Comparison of ENCODE assay signal across 2 cellular contexts in genomic region chr20:38147751-38148150, GRCh38.
TF ChIP-seq lines count a peak whose summit lies in the region.

No MANE protein-coding gene starts in this region.

TF ChIP-seq in SK-N-SH, 30 proteins besides CTCF, POLR2A, EP300 and RAD21 (continued from another document):
- TF ChIP-seq, protein P1, sequence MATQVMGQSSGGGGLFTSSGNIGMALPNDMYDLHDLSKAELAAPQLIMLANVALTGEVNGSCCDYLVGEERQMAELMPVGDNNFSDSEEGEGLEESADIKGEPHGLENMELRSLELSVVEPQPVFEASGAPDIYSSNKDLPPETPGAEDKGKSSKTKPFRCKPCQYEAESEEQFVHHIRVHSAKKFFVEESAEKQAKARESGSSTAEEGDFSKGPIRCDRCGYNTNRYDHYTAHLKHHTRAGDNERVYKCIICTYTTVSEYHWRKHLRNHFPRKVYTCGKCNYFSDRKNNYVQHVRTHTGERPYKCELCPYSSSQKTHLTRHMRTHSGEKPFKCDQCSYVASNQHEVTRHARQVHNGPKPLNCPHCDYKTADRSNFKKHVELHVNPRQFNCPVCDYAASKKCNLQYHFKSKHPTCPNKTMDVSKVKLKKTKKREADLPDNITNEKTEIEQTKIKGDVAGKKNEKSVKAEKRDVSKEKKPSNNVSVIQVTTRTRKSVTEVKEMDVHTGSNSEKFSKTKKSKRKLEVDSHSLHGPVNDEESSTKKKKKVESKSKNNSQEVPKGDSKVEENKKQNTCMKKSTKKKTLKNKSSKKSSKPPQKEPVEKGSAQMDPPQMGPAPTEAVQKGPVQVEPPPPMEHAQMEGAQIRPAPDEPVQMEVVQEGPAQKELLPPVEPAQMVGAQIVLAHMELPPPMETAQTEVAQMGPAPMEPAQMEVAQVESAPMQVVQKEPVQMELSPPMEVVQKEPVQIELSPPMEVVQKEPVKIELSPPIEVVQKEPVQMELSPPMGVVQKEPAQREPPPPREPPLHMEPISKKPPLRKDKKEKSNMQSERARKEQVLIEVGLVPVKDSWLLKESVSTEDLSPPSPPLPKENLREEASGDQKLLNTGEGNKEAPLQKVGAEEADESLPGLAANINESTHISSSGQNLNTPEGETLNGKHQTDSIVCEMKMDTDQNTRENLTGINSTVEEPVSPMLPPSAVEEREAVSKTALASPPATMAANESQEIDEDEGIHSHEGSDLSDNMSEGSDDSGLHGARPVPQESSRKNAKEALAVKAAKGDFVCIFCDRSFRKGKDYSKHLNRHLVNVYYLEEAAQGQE (IDR thresholded peaks at IDR 0.05; ENCODE audit: low read depth, low read length): no peak
- TF ChIP-seq JUND (IDR thresholded peaks at IDR 0.05): no peak
- no peak for TF ChIP-seq PBX3 (IDR thresholded peaks at IDR 0.05)
- TF ChIP-seq POLR2AphosphoS5 (IDR thresholded peaks at IDR 0.05; ENCODE audit: low read depth, low read length): no peak
- no peak for TF ChIP-seq FOXM1 (IDR thresholded peaks at IDR 0.05; ENCODE audit: low read depth)
- no peak for TF ChIP-seq TEAD4 (IDR thresholded peaks at IDR 0.05; ENCODE audit: borderline replicate concordance, insufficient read depth)
- TF ChIP-seq, protein P2, sequence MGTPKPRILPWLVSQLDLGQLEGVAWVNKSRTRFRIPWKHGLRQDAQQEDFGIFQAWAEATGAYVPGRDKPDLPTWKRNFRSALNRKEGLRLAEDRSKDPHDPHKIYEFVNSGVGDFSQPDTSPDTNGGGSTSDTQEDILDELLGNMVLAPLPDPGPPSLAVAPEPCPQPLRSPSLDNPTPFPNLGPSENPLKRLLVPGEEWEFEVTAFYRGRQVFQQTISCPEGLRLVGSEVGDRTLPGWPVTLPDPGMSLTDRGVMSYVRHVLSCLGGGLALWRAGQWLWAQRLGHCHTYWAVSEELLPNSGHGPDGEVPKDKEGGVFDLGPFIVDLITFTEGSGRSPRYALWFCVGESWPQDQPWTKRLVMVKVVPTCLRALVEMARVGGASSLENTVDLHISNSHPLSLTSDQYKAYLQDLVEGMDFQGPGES (IDR thresholded peaks at IDR 0.05; ENCODE audit: low read depth, low read length): no peak
- no peak for TF ChIP-seq TCF12 (IDR thresholded peaks at IDR 0.05)
- no peak for TF ChIP-seq TAF1 (IDR thresholded peaks at IDR 0.05; ENCODE audit: borderline replicate concordance, low read depth, low read length)
- TF ChIP-seq, protein P3, sequence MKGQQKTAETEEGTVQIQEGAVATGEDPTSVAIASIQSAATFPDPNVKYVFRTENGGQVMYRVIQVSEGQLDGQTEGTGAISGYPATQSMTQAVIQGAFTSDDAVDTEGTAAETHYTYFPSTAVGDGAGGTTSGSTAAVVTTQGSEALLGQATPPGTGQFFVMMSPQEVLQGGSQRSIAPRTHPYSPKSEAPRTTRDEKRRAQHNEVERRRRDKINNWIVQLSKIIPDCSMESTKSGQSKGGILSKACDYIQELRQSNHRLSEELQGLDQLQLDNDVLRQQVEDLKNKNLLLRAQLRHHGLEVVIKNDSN (IDR thresholded peaks at IDR 0.05; ENCODE audit: borderline replicate concordance, low read depth): no peak
- no peak for TF ChIP-seq RFX5 (IDR thresholded peaks at IDR 0.05; ENCODE audit: low read length)
- no peak for TF ChIP-seq ELF1 (IDR thresholded peaks at IDR 0.05)
- no peak for TF ChIP-seq GATA2 (CRISPR knock-in tag; IDR thresholded peaks at IDR 0.05)
- TF ChIP-seq GABPA (IDR thresholded peaks at IDR 0.05; ENCODE audit: low read depth): no peak
- TF ChIP-seq SMC3 (IDR thresholded peaks at IDR 0.05; ENCODE audit: low read depth, low read length): no peak
- no peak for TF ChIP-seq CHD2 (IDR thresholded peaks at IDR 0.05; ENCODE audit: low read length, partially characterized antibody)

TF ChIP-seq in SK-N-SH treated with all-trans-retinoic acid at 6 μM for 48 hours, 23 proteins besides CTCF, POLR2A, EP300 and RAD21 (continued from another document):
- TF ChIP-seq ZNF70 (CRISPR knock-in tag; IDR thresholded peaks at IDR 0.05) (no peak), ZFP3 (CRISPR knock-in tag; IDR thresholded peaks at IDR 0.05) (no peak), OSR1 (CRISPR knock-in tag; IDR thresholded peaks at IDR 0.05) (no peak)
